ENCODE assay signal across 1 cellular context in the genomic region with DNA sequence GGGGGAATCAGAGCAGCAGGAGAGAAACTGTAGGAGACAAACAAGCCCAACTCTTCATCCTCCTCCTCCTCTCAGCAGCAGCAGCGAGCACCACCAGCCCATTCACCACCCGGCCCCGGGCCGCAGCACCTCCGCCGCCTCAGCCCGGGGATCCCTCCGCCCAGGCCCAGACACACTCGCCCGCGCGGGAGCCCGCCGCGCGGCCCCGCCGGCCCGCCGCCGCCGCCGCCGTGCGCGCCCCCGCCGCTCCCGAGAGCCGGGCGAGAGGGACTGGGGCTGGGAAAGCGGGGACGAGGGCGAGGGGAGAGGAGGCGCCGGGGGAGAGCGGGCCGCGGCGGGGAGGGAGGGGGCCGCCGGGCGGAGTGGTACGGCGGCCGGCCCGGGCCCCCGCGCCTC.
A peak's percentile ranks its signal among the peaks of the same experiment; 100 is the strongest.
TF ChIP-seq lines count a peak whose summit lies in the region.

A gene (minus strand): TSS at position 127 of the 396 bp plus-strand sequence. CDS start 37,235 bp downstream, outside the sequence.

TF ChIP-seq in A549, 52 proteins besides CTCF, POLR2A, EP300 and RAD21 (continued from another document):
- TF ChIP-seq, protein P1, sequence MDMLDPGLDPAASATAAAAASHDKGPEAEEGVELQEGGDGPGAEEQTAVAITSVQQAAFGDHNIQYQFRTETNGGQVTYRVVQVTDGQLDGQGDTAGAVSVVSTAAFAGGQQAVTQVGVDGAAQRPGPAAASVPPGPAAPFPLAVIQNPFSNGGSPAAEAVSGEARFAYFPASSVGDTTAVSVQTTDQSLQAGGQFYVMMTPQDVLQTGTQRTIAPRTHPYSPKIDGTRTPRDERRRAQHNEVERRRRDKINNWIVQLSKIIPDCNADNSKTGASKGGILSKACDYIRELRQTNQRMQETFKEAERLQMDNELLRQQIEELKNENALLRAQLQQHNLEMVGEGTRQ (IDR thresholded peaks at IDR 0.05), result no peak
- no peak for TF ChIP-seq KDM1A (IDR thresholded peaks at IDR 0.05; ENCODE audit: low read depth)
- TF ChIP-seq NR3C1 (IDR thresholded peaks at IDR 0.05), result no peak
- peak; percentile 65; the same call in 1 of the 2 replicates for TF ChIP-seq MYC (IDR thresholded peaks at IDR 0.05; ENCODE audit: borderline replicate concordance, low read length)
- no peak for TF ChIP-seq NFE2L2 (conservative IDR thresholded peaks at IDR 0.05; ENCODE audit: low read length)
- TF ChIP-seq NPAS2 (CRISPR knock-in tag; IDR thresholded peaks at IDR 0.05; ENCODE audit: borderline replicate concordance), result no peak
- TF ChIP-seq CBX8 (IDR thresholded peaks at IDR 0.05), result no peak
- TF ChIP-seq, protein P2, sequence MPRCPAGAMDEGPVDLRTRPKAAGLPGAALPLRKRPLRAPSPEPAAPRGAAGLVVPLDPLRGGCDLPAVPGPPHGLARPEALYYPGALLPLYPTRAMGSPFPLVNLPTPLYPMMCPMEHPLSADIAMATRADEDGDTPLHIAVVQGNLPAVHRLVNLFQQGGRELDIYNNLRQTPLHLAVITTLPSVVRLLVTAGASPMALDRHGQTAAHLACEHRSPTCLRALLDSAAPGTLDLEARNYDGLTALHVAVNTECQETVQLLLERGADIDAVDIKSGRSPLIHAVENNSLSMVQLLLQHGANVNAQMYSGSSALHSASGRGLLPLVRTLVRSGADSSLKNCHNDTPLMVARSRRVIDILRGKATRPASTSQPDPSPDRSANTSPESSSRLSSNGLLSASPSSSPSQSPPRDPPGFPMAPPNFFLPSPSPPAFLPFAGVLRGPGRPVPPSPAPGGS (IDR thresholded peaks at IDR 0.05), result no peak; the same call in 2 of the 3 replicates
- TF ChIP-seq, protein P3, sequence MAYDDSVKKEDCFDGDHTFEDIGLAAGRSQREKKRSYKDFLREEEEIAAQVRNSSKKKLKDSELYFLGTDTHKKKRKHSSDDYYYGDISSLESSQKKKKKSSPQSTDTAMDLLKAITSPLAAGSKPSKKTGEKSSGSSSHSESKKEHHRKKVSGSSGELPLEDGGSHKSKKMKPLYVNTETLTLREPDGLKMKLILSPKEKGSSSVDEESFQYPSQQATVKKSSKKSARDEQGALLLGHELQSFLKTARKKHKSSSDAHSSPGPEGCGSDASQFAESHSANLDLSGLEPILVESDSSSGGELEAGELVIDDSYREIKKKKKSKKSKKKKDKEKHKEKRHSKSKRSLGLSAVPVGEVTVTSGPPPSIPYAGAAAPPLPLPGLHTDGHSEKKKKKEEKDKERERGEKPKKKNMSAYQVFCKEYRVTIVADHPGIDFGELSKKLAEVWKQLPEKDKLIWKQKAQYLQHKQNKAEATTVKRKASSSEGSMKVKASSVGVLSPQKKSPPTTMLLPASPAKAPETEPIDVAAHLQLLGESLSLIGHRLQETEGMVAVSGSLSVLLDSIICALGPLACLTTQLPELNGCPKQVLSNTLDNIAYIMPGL (CRISPR knock-in tag; IDR thresholded peaks at IDR 0.05; ENCODE audit: borderline replicate concordance), result no peak
- TF ChIP-seq GATA3 (IDR thresholded peaks at IDR 0.05; ENCODE audit: borderline replicate concordance), result peak; percentile 18; the same call in 1 of the 2 replicates
- no peak for TF ChIP-seq RCOR1 (IDR thresholded peaks at IDR 0.05; ENCODE audit: low read depth, low read length)
- no peak for TF ChIP-seq EHMT2 (IDR thresholded peaks at IDR 0.05; ENCODE audit: low read depth)
